Comparison of ENCODE assay signal across 19 cellular contexts in the genomic region with DNA sequence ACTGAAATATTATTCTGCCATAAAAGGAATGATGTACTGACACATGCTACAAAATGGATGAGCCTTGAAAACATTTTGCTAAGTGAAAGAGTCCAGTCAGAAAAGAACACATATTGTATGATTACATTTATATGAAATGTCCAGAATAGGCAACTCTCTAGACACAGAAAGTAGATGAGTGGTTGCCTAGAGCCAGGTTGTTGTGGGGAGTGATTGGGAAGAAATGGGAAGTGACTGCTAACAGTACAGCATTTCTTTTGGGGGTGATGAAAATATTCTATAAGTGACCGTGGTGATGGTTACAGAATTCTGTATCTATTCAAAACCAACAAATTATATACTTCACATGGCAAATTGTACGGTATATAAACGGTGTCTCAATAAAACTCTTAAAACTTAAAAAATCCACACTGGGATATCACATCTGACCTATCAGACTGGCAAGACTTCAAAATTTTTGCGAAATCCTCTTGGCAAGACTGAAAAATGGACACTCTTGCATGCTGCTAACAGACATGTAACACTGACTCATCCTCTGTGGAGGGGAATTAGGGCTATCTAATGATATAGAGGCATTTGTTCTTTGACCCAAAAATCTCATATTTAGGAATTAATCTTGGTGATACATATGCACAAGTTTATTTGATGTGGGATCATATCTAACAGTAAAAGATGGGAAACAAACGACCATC.
DNase-seq lines count a peak whose midpoint lies in the region; ATAC-seq, FAIRE-seq and TF ChIP-seq lines count a peak whose summit lies in the region.
"Had no signal": no experiment of that assay in that cellular context is flagged by ENCODE, and none has a peak within 500 bp of the region (broad histone marks: within the 10 kb centered on the region; RNA-seq: fewer than 3 reads in every experiment).

No MANE protein-coding gene starts in this region.

- H3K9me3 ChIP-seq in astrocyte (ENCODE audit: insufficient read depth, low read depth, low read length) = no peaks in the 10 kb centered on the region
- H3K9me3 ChIP-seq: BE2C, esophagus muscularis mucosa had no signal

- H3K27ac Mint-ChIP-seq in astrocyte (ENCODE audit: unreplicated experiment) = no peak overlapping the region
- H3K27ac Mint-ChIP-seq in activated CD4-positive, alpha-beta T cell treated with anti-CD3 and anti-CD28 coated beads, Interleukin-2, amount 10 ng/mL, durations not matched to agents 24 days and 14 days = no peak overlapping the region
- H3K27ac Mint-ChIP-seq: activated naive CD4-positive, alpha-beta T cell treated with anti-CD3 and anti-CD28 coated beads, Interleukin-2, amount 50 U/mL, for 72 hours; mesothelial cell of epicardium had no signal

- FAIRE-seq in astrocyte (lab: Jason Lieb, UNC) = peak; percentile 76
- FAIRE-seq: GM12891, RCC 7860 had no signal

- intact Hi-C loops in left ventricle myocardium superior (cut with micrococcal nuclease) = no loop called here
- intact Hi-C loops in activated CD4-positive, alpha-beta T cell treated with anti-CD3 and anti-CD28 coated beads, Interleukin-2, amount 10 ng/mL, durations not matched to agents 24 days and 14 days (cut with micrococcal nuclease) = no loop called here

- no peaks in the 10 kb centered on the region for H3K9me3 Mint-ChIP-seq in astrocyte (ENCODE audit: unreplicated experiment)
- H3K9me3 Mint-ChIP-seq in activated CD4-positive, alpha-beta T cell treated with anti-CD3 and anti-CD28 coated beads, Interleukin-2, amount 10 ng/mL, durations not matched to agents 24 days and 14 days = no peaks in the 10 kb centered on the region
- H3K9me3 Mint-ChIP-seq: activated naive CD4-positive, alpha-beta T cell treated with anti-CD3 and anti-CD28 coated beads, Interleukin-2, amount 50 U/mL, for 72 hours; mesothelial cell of epicardium had no signal

- no peak overlapping the region for H3K9ac ChIP-seq in astrocyte (ENCODE audit: low read length)

- peak; percentile 66 for ATAC-seq in left ventricle myocardium superior
- no peak for ATAC-seq in GM21528 (IDR thresholded peaks at IDR 0.05; ENCODE audit: low FRiP score, unreplicated experiment)
- ATAC-seq: activated CD4-positive, CD25-positive, alpha-beta regulatory T cell treated with anti-CD3 and anti-CD28 coated beads, Interleukin-2, amount 50 U/mL, for 24 hours; activated naive CD4-positive, alpha-beta T cell treated with anti-CD3 and anti-CD28 coated beads, Interleukin-2, amount 50 U/mL, for 72 hours had no signal

- no peak overlapping the region for H3K4me2 ChIP-seq in astrocyte (ENCODE audit: low read length)

- H3K4me3 ChIP-seq in ACC112 (ENCODE audit: low read depth, low read length) = no peak overlapping the region
- H3K4me3 ChIP-seq in astrocyte (ENCODE audit: insufficient read depth, low read depth, low read length) = no peak overlapping the region
- H3K4me3 ChIP-seq: esophagus muscularis mucosa had no signal

- H3K4me1 Mint-ChIP-seq in astrocyte (ENCODE audit: low read depth, unreplicated experiment) = peaks cover 3% of the 10 kb centered on the region
- no peaks in the 10 kb centered on the region for H3K4me1 Mint-ChIP-seq in activated CD4-positive, alpha-beta T cell treated with anti-CD3 and anti-CD28 coated beads, Interleukin-2, amount 10 ng/mL, durations not matched to agents 24 days and 14 days

- H3K36me3 ChIP-seq in ACC112 (ENCODE audit: insufficient read depth, low read length) (no peaks in the 10 kb centered on the region), astrocyte (ENCODE audit: insufficient read depth, low read length) (no peaks in the 10 kb centered on the region)
- H3K36me3 ChIP-seq: esophagus muscularis mucosa had no signal

- TF ChIP-seq CTCF in astrocyte (IDR thresholded peaks at IDR 0.05; ENCODE audit: insufficient read depth, low read depth, low read length) = no peak

- H3K27ac ChIP-seq in ACC112 (ENCODE audit: low read depth, low read length) = peak overlapping the region; percentile 18
- H3K27ac ChIP-seq in astrocyte (ENCODE audit: low read depth, low read length) = no peak overlapping the region
- H3K27ac ChIP-seq: esophagus muscularis mucosa had no signal

- H4K20me1 ChIP-seq in astrocyte (ENCODE audit: insufficient read depth, low read length) = no peaks in the 10 kb centered on the region

- H3K27me3 ChIP-seq in ACC112 (ENCODE audit: insufficient read depth, low read length) = no peaks in the 10 kb centered on the region
- H3K27me3 ChIP-seq in astrocyte (ENCODE audit: insufficient read depth, low read length) = no peaks in the 10 kb centered on the region
- H3K27me3 ChIP-seq: BE2C, esophagus muscularis mucosa had no signal

- no peaks in the 10 kb centered on the region for H3K27me3 Mint-ChIP-seq in astrocyte (ENCODE audit: low read depth, unreplicated experiment)
- peaks cover 11% of the 10 kb centered on the region for H3K27me3 Mint-ChIP-seq in activated CD4-positive, alpha-beta T cell treated with anti-CD3 and anti-CD28 coated beads, Interleukin-2, amount 10 ng/mL, durations not matched to agents 24 days and 14 days

- H3K79me2 ChIP-seq in ACC112 (ENCODE audit: control insufficient read depth, insufficient read depth, low read length, unreplicated experiment) (no peaks in the 10 kb centered on the region), astrocyte (ENCODE audit: insufficient read depth, low read length) (no peaks in the 10 kb centered on the region)

- H3K4me3 Mint-ChIP-seq in astrocyte (ENCODE audit: unreplicated experiment) = no peak overlapping the region
- H3K4me3 Mint-ChIP-seq in activated CD4-positive, alpha-beta T cell treated with anti-CD3 and anti-CD28 coated beads, Interleukin-2, amount 10 ng/mL, durations not matched to agents 24 days and 14 days = no peak overlapping the region
- H3K4me3 Mint-ChIP-seq: mesothelial cell of epicardium had no signal

- DNase-seq in GM04503 (ENCODE audit: low read depth) (peak; percentile 71), astrocyte (ENCODE audit: low read depth) (peak; percentile 81), left ventricle myocardium superior (no peak), NCI-H146 treated with DMSO at 0.1 percent for 48 hours (lab: John Stamatoyannopoulos, UW; ENCODE audit: unreplicated experiment) (no peak), kidney tubule cell (ENCODE audit: low spot score) (no peak)
- no peak for DNase-seq in activated CD4-positive, alpha-beta T cell treated with anti-CD3 and anti-CD28 coated beads, Interleukin-2, amount 10 ng/mL, durations not matched to agents 24 days and 14 days
- DNase-seq: BE2C, cortex of kidney, DMS79 treated with DMSO at 0.1 percent for 48 hours, NCI-H1436, NCI-H69 had no signal

- peaks cover 13% of the 10 kb centered on the region for H3K4me1 ChIP-seq in ACC112 (ENCODE audit: control insufficient read depth, insufficient read depth, low read length, unreplicated experiment)
- no peaks in the 10 kb centered on the region for H3K4me1 ChIP-seq in astrocyte (ENCODE audit: insufficient read depth, low read length)

- H2AFZ ChIP-seq in ACC112 (ENCODE audit: low read length, unreplicated experiment) (no peak overlapping the region), astrocyte (ENCODE audit: low read depth, low read length) (no peak overlapping the region)

- H3K36me3 Mint-ChIP-seq in astrocyte (ENCODE audit: low read depth, unreplicated experiment) = no peaks in the 10 kb centered on the region
- H3K36me3 Mint-ChIP-seq in activated CD4-positive, alpha-beta T cell treated with anti-CD3 and anti-CD28 coated beads, Interleukin-2, amount 10 ng/mL, durations not matched to agents 24 days and 14 days (ENCODE audit: low read depth) = no peaks in the 10 kb centered on the region
- H3K36me3 Mint-ChIP-seq: activated naive CD4-positive, alpha-beta T cell treated with anti-CD3 and anti-CD28 coated beads, Interleukin-2, amount 50 U/mL, for 72 hours had no signal

Comparison
In these comparisons a context has a peak if more than half of its experiments do, and no peak if none do; other contexts are left out.
1. DNase-seq: peak in GM04503 (single experiment) and astrocyte (single experiment); none in left ventricle myocardium superior (single experiment), NCI-H146 treated with DMSO at 0.1 percent for 48 hours (single experiment), activated CD4-positive, alpha-beta T cell treated with anti-CD3 and anti-CD28 coated beads, Interleukin-2, amount 10 ng/mL, durations not matched to agents 24 days and 14 days (single experiment) and kidney tubule cell (single experiment).